In the genomic region with DNA sequence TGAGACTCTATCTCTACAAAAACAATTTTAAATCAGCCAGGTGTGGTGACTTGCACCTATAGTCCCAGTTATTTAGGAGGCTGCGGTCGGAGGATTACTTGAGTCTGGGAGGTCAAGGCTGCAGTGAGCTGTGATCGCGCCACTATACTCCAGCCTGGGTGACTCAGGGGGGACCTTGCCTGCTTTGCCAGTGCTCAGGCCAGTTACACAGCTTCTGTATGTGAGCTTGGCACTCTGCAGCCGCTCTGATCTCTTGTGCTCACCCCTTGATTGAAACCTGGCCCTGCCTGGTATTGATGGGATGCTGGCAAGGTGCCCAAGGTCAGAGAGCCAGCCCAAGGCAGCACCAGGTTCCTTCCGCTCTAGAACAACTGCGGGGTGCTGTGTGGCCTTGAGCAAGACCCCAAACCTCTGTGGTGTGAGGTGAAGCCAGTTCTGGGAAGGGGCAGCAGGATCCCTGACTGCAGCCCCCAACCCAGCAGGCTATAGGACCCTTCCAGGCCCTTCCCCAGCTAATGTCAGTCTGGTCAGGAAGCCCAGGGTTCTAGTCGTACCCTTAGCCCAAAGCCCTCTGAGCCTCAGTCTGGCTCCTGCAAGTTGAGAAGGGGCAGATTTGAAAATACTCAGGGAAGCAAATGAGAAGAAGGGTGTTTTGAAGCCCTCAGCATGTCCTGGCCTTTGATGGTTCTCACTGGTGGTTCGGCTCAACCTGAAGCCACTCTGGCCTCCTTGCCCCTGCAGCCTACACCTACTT, we compare ENCODE assay signal across 2 cellular contexts.
TF ChIP-seq lines count a peak whose summit lies in the region.

No MANE protein-coding gene starts in this region.

TF ChIP-seq in SK-N-SH, 30 proteins besides CTCF, POLR2A, EP300 and RAD21:
- TF ChIP-seq YY1 (IDR thresholded peaks at IDR 0.05; ENCODE audit: low read depth), result no peak
- no peak for TF ChIP-seq ELF1 (IDR thresholded peaks at IDR 0.05)
- no peak for TF ChIP-seq TCF12 (IDR thresholded peaks at IDR 0.05)
- TF ChIP-seq TAF1 (IDR thresholded peaks at IDR 0.05; ENCODE audit: borderline replicate concordance, low read depth, low read length), result no peak
- no peak for TF ChIP-seq FOSL2 (IDR thresholded peaks at IDR 0.05; ENCODE audit: borderline replicate concordance, low read depth)
- TF ChIP-seq JUND (IDR thresholded peaks at IDR 0.05), result no peak
- no peak for TF ChIP-seq MXI1 (IDR thresholded peaks at IDR 0.05; ENCODE audit: low read depth, low read length)
- TF ChIP-seq NFIC (IDR thresholded peaks at IDR 0.05; ENCODE audit: borderline replicate concordance), result no peak
- TF ChIP-seq FOXJ3 (CRISPR knock-in tag; IDR thresholded peaks at IDR 0.05), result no peak
- TF ChIP-seq, protein P1, sequence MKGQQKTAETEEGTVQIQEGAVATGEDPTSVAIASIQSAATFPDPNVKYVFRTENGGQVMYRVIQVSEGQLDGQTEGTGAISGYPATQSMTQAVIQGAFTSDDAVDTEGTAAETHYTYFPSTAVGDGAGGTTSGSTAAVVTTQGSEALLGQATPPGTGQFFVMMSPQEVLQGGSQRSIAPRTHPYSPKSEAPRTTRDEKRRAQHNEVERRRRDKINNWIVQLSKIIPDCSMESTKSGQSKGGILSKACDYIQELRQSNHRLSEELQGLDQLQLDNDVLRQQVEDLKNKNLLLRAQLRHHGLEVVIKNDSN (IDR thresholded peaks at IDR 0.05; ENCODE audit: borderline replicate concordance, low read depth), result no peak
- no peak for TF ChIP-seq GABPA (IDR thresholded peaks at IDR 0.05; ENCODE audit: low read depth)
- no peak for TF ChIP-seq NRF1 (IDR thresholded peaks at IDR 0.05; ENCODE audit: low read depth, low read length)
- no peak for TF ChIP-seq IRF3 (IDR thresholded peaks at IDR 0.05; ENCODE audit: low read depth, low read length)
- no peak for TF ChIP-seq MEF2A (IDR thresholded peaks at IDR 0.05; ENCODE audit: borderline replicate concordance, low read depth)
- TF ChIP-seq SMC3 (IDR thresholded peaks at IDR 0.05; ENCODE audit: low read depth, low read length), result no peak
- no peak for TF ChIP-seq CHD2 (IDR thresholded peaks at IDR 0.05; ENCODE audit: low read length, partially characterized antibody)
- TF ChIP-seq SIN3A (IDR thresholded peaks at IDR 0.05; ENCODE audit: borderline replicate concordance, low read depth, low read length), result no peak

TF ChIP-seq in SK-N-SH treated with all-trans-retinoic acid at 6 μM for 48 hours, 23 proteins besides CTCF, POLR2A, EP300 and RAD21:
- TF ChIP-seq CSDC2 (CRISPR knock-in tag; IDR thresholded peaks at IDR 0.05) (no peak), TCF4 (CRISPR knock-in tag; IDR thresholded peaks at IDR 0.05; ENCODE audit: borderline replicate concordance) (no peak), OSR1 (CRISPR knock-in tag; IDR thresholded peaks at IDR 0.05) (no peak), ESRRG (CRISPR knock-in tag; IDR thresholded peaks at IDR 0.05) (no peak), PATZ1 (CRISPR knock-in tag; IDR thresholded peaks at IDR 0.05; ENCODE audit: borderline replicate concordance) (no peak), ISL1 (CRISPR knock-in tag; IDR thresholded peaks at IDR 0.05) (no peak), ZNF8 (CRISPR knock-in tag; IDR thresholded peaks at IDR 0.05) (no peak), ZFP30 (CRISPR knock-in tag; IDR thresholded peaks at IDR 0.05) (no peak), ZNF70 (CRISPR knock-in tag; IDR thresholded peaks at IDR 0.05) (no peak)
